13 cellular contexts compared by ENCODE assay signal in genomic region chr19:12786950-12787349, GRCh38. TPM values are rescaled to one million over a fixed set of nuclear protein-coding genes. Genes with fewer than 3 reads are reported as not detected.
A peak's percentile ranks its signal among the peaks of the same experiment; 100 is the strongest.
DNase-seq lines count a peak whose midpoint lies in the region; ATAC-seq, FAIRE-seq and TF ChIP-seq lines count a peak whose summit lies in the region.
"Had no signal": no experiment of that assay in that cellular context is flagged by ENCODE, and none has a peak within 500 bp of the region (broad histone marks: within the 10 kb centered on the region; RNA-seq: fewer than 3 reads in every experiment).

No MANE protein-coding gene starts in this region.

- ATAC-seq in A549 = no peak

- peak overlapping the region; percentile 65 for H3K9ac ChIP-seq in Karpas-422 (ENCODE audit: low read length)

- H3K4me2 ChIP-seq in A549 (peak overlapping the region; percentile 99; the same call in 2 of the 3 replicates), Karpas-422 (ENCODE audit: low read depth, low read length, poor library complexity, severe bottlenecking) (peak overlapping the region; percentile 46)

- TF ChIP-seq CTCF in A549 (IDR thresholded peaks at IDR 0.05) (no peak), osteocyte (IDR thresholded peaks at IDR 0.05) (no peak), glutamatergic neuron (IDR thresholded peaks at IDR 0.05; ENCODE audit: partially characterized antibody, unreplicated experiment) (no peak)

- H3K4me1 Mint-ChIP-seq in dendritic cell treated with granulocyte-macrophage colony-stimulating factor and Interleukin-4, amounts not matched to agents 40 ng/mL and 50 ng/mL, for 4 days (ENCODE audit: low read depth) = peaks cover 35% of the 10 kb centered on the region
- H3K4me1 Mint-ChIP-seq in osteocyte (ENCODE audit: unreplicated experiment) (peaks cover 38% of the 10 kb centered on the region), glutamatergic neuron (ENCODE audit: low read depth, unreplicated experiment) (peaks cover 19% of the 10 kb centered on the region)

- POLR2A ChIA-PET in A549 (lab: Yijun Ruan, JAX) = no interaction called here

- TF ChIP-seq EP300 in A549 (IDR thresholded peaks at IDR 0.05) = no peak

- no peak overlapping the region for H3K4me3 ChIP-seq in A549
- H3K4me3 ChIP-seq in Karpas-422 (ENCODE audit: low read length) = no peak overlapping the region

- no peaks in the 10 kb centered on the region for H4K20me1 ChIP-seq in Karpas-422 (ENCODE audit: insufficient read depth, low read depth, low read length)

- no peaks in the 10 kb centered on the region for H3K27me3 ChIP-seq in Karpas-422 (ENCODE audit: low read length)

- no peak for FAIRE-seq in A549 (lab: Jason Lieb, UNC)
- FAIRE-seq: GM18507 had no signal

- H3K4me3 Mint-ChIP-seq in dendritic cell treated with granulocyte-macrophage colony-stimulating factor and Interleukin-4, amounts not matched to agents 40 ng/mL and 50 ng/mL, for 4 days = peak overlapping the region; percentile 40
- no peak overlapping the region for H3K4me3 Mint-ChIP-seq in osteocyte (ENCODE audit: unreplicated experiment)
- no peak overlapping the region for H3K4me3 Mint-ChIP-seq in glutamatergic neuron (ENCODE audit: unreplicated experiment)
- H3K4me3 Mint-ChIP-seq: H9 had no signal

- H3K27me3 Mint-ChIP-seq in dendritic cell treated with granulocyte-macrophage colony-stimulating factor and Interleukin-4, amounts not matched to agents 40 ng/mL and 50 ng/mL, for 4 days = no peaks in the 10 kb centered on the region
- no peaks in the 10 kb centered on the region for H3K27me3 Mint-ChIP-seq in osteocyte (ENCODE audit: unreplicated experiment)
- peaks cover 10% of the 10 kb centered on the region for H3K27me3 Mint-ChIP-seq in glutamatergic neuron (ENCODE audit: unreplicated experiment)

- no peak for TF ChIP-seq RAD21 in A549 (conservative IDR thresholded peaks at IDR 0.05 in 1 of 2, IDR thresholded peaks at IDR 0.05 in 1 of 2)

- peaks cover 6% of the 10 kb centered on the region for H3K79me2 ChIP-seq in Karpas-422 (ENCODE audit: low read length)

- no peak overlapping the region for H2AFZ ChIP-seq in Karpas-422 (ENCODE audit: low read length)

- H3K27ac ChIP-seq in A549 (peak overlapping the region; percentile 96 to 99), Karpas-422 (ENCODE audit: low read length) (peak overlapping the region; percentile 74; the same call in 1 of the 2 replicates)

- DNase-seq in A549 (ENCODE audit: low read depth in 1 of 2, low spot score in 1 of 2) = no peak
- DNase-seq in Karpas-422 = no peak
- no peak for DNase-seq in osteocyte (ENCODE audit: extremely low spot score, unreplicated experiment)
- no peak for DNase-seq in LoVo (ENCODE audit: low spot score)
- DNase-seq in stimulated activated CD4-positive, alpha-beta T cell treated with anti-CD3 and anti-CD28 coated beads, Interleukin-12 subunit alpha, Interleukin-12 subunit beta, amount 100 ng/mL, for 4 hours = no peak
- DNase-seq in DMS 273 treated with DMSO at 0.1 percent for 48 hours (lab: John Stamatoyannopoulos, UW) = no peak
- DNase-seq in glutamatergic neuron = no peak
- DNase-seq: cortex of kidney; H9; NCI-H1417 treated with DMSO at 0.1 percent for 48 hours; stimulated activated naive CD4-positive, alpha-beta T cell treated with Interleukin-2 at 50 U/mL for 16 hours had no signal

- no peak for TF ChIP-seq POLR2A in A549 (IDR thresholded peaks at IDR 0.05; ENCODE audit: low read length)

- H3K9me3 ChIP-seq in A549 = no peaks in the 10 kb centered on the region
- H3K9me3 ChIP-seq in Karpas-422 (ENCODE audit: low read length) = no peaks in the 10 kb centered on the region

- CTCF ChIA-PET in A549 (lab: Yijun Ruan, JAX) = interaction anchor here (1.3 to 5.0 kb wide), 3 partner anchors 9 to 13 kb away, joined by 3 to 58 read pairs (median 17); no protein-coding TSS in a partner anchor

- 94% methylated on average over 3 of the region's 3 CpGs for WGBS in A549 (ENCODE audit: missing lambda C conversion rate)

- H3K4me1 ChIP-seq in A549 (peaks cover 74% of the 10 kb centered on the region), Karpas-422 (ENCODE audit: low read length) (peaks cover 76% of the 10 kb centered on the region)

- intact Hi-C loops in dendritic cell treated with granulocyte-macrophage colony-stimulating factor and Interleukin-4, amounts not matched to agents 40 ng/mL and 50 ng/mL, for 4 days (cut with micrococcal nuclease) = no loop called here

- H3K9me2 ChIP-seq in Karpas-422 (replicated peaks; ENCODE audit: insufficient read depth, low read length) = no peaks in the 10 kb centered on the region

- H3K9me3 Mint-ChIP-seq in dendritic cell treated with granulocyte-macrophage colony-stimulating factor and Interleukin-4, amounts not matched to agents 40 ng/mL and 50 ng/mL, for 4 days = no peaks in the 10 kb centered on the region
- H3K9me3 Mint-ChIP-seq in osteocyte (ENCODE audit: unreplicated experiment) = no peaks in the 10 kb centered on the region
- peaks cover 10% of the 10 kb centered on the region for H3K9me3 Mint-ChIP-seq in glutamatergic neuron (ENCODE audit: unreplicated experiment)
- H3K9me3 Mint-ChIP-seq: H9 had no signal

- peaks cover 27% of the 10 kb centered on the region for H3K36me3 Mint-ChIP-seq in dendritic cell treated with granulocyte-macrophage colony-stimulating factor and Interleukin-4, amounts not matched to agents 40 ng/mL and 50 ng/mL, for 4 days (ENCODE audit: low read depth)
- H3K36me3 Mint-ChIP-seq in osteocyte (ENCODE audit: unreplicated experiment) = no peaks in the 10 kb centered on the region
- no peaks in the 10 kb centered on the region for H3K36me3 Mint-ChIP-seq in glutamatergic neuron (ENCODE audit: unreplicated experiment)

- H3K27ac Mint-ChIP-seq in dendritic cell treated with granulocyte-macrophage colony-stimulating factor and Interleukin-4, amounts not matched to agents 40 ng/mL and 50 ng/mL, for 4 days = no peak overlapping the region
- peak overlapping the region; percentile 85 for H3K27ac Mint-ChIP-seq in osteocyte (ENCODE audit: unreplicated experiment)
- H3K27ac Mint-ChIP-seq in glutamatergic neuron (ENCODE audit: unreplicated experiment) = no peak overlapping the region
- H3K27ac Mint-ChIP-seq: H9 had no signal

- H3K36me3 ChIP-seq in Karpas-422 (ENCODE audit: insufficient read depth, low read length) = no peaks in the 10 kb centered on the region

TF ChIP-seq in A549, 52 proteins besides CTCF, POLR2A, EP300 and RAD21:
- TF ChIP-seq HOXB5 (CRISPR knock-in tag; IDR thresholded peaks at IDR 0.05) (no peak), NR3C1 (IDR thresholded peaks at IDR 0.05) (no peak)

RNA-seq across cellular contexts. Expression of gene JUNB, which starts 4.3 kb away (rescaled TPM):
- polyA plus RNA-seq in A549 (2011; rRNA removed) = 72.5 and 94.7 TPM in 2 replicates
- 165 and 253 TPM in 2 replicates for polyA plus RNA-seq in A549 (2012; cell fraction: cytosol; rRNA removed)
- 411 and 478 TPM in 2 replicates for polyA plus RNA-seq in A549 (2012; cell fraction: nucleus; rRNA removed)
- 47.2 to 57.7 TPM (median 55.6 TPM) in 3 replicates for polyA plus RNA-seq in A549 (2017; fragmentation: RNase III; extraction: RNeasy Plus Mini Kit Qiagen cat#74134 plus additional on column Dnase treatment)
- 30.8 and 31.4 TPM in 2 replicates for polyA minus RNA-seq in A549 (2011; rRNA and poly(A)+ RNA removed)
- 60.0 and 156 TPM in 2 replicates for total RNA-seq in Karpas-422 (2014; rRNA removed; shearing (Covaris generic); ENCODE audit: low replicate concordance)
- total RNA-seq in osteocyte = 141 and 158 TPM in 2 replicates
- total RNA-seq in glutamatergic neuron (ENCODE audit: unreplicated experiment) = 24.9 TPM

RNA-seq across cellular contexts. Expression of gene HOOK2, which starts 11.6 kb away (rescaled TPM):
- polyA plus RNA-seq in A549 (2011; rRNA removed) (8.3 and 10.1 TPM in 2 replicates), A549 (2017; fragmentation: RNase III; extraction: RNeasy Plus Mini Kit Qiagen cat#74134 plus additional on column Dnase treatment) (18.5 to 24.6 TPM (median 21.5 TPM) in 3 replicates)
- polyA plus RNA-seq in A549 (2012; cell fraction: cytosol; rRNA removed) = 13.8 TPM in 2 replicates
- polyA plus RNA-seq in A549 (2012; cell fraction: nucleus; rRNA removed) = 40.4 and 46.5 TPM in 2 replicates
- polyA minus RNA-seq in A549 (2011; rRNA and poly(A)+ RNA removed) = 5.5 and 9.8 TPM in 2 replicates
- 7.6 and 21.2 TPM in 2 replicates for total RNA-seq in Karpas-422 (2014; rRNA removed; shearing (Covaris generic); ENCODE audit: low replicate concordance)
- total RNA-seq in osteocyte (24.6 and 26.8 TPM in 2 replicates), glutamatergic neuron (ENCODE audit: unreplicated experiment) (40.1 TPM)

RNA-seq across cellular contexts. Expression of gene PRDX2, which starts 14.7 kb away (rescaled TPM):
- polyA plus RNA-seq in A549 (2011; rRNA removed) (0.48 and 0.57 TPM in 2 replicates), A549 (2017; fragmentation: RNase III; extraction: RNeasy Plus Mini Kit Qiagen cat#74134 plus additional on column Dnase treatment) (0.49 to 0.91 TPM (median 0.84 TPM) in 3 replicates)
- 1.1 and 1.3 TPM in 2 replicates for polyA plus RNA-seq in A549 (2012; cell fraction: cytosol; rRNA removed)
- 1.3 and 1.5 TPM in 2 replicates for polyA plus RNA-seq in A549 (2012; cell fraction: nucleus; rRNA removed)
- polyA minus RNA-seq in A549 (2011; rRNA and poly(A)+ RNA removed) = 0.49 and 0.95 TPM in 2 replicates
- 372 and 566 TPM in 2 replicates for total RNA-seq in Karpas-422 (2014; rRNA removed; shearing (Covaris generic); ENCODE audit: low replicate concordance)
- total RNA-seq in osteocyte (235 TPM in 2 replicates), glutamatergic neuron (ENCODE audit: unreplicated experiment) (671 TPM)

RNA-seq across cellular contexts. Expression of gene THSD8, which starts 14.9 kb away (rescaled TPM):
- 4.9 and 10.7 TPM in 2 replicates for polyA plus RNA-seq in A549 (2011; rRNA removed)
- not detected in 2 replicates for polyA plus RNA-seq in A549 (2012; cell fraction: cytosol; rRNA removed)
- polyA plus RNA-seq in A549 (2012; cell fraction: nucleus; rRNA removed) = 1.6 TPM in 1 of 2 replicates, not detected in the other
- polyA plus RNA-seq in A549 (2017; fragmentation: RNase III; extraction: RNeasy Plus Mini Kit Qiagen cat#74134 plus additional on column Dnase treatment) = not detected in 3 replicates
- 8.4 and 11.0 TPM in 2 replicates for polyA minus RNA-seq in A549 (2011; rRNA and poly(A)+ RNA removed)
- 9.0 TPM in 1 of 2 replicates, not detected in the other for total RNA-seq in Karpas-422 (2014; rRNA removed; shearing (Covaris generic); ENCODE audit: low replicate concordance)
- 8.2 and 8.4 TPM in 2 replicates for total RNA-seq in osteocyte
- total RNA-seq in glutamatergic neuron (ENCODE audit: unreplicated experiment) = 14.4 TPM

RNA-seq across cellular contexts. Expression of gene RNASEH2A, which starts 19.4 kb away (rescaled TPM):
- 27.2 and 37.2 TPM in 2 replicates for polyA plus RNA-seq in A549 (2011; rRNA removed)
- polyA plus RNA-seq in A549 (2012; cell fraction: cytosol; rRNA removed) = 64.6 and 74.8 TPM in 2 replicates
- polyA plus RNA-seq in A549 (2012; cell fraction: nucleus; rRNA removed) = 59.6 and 69.3 TPM in 2 replicates
- 40.7 to 45.5 TPM (median 41.7 TPM) in 3 replicates for polyA plus RNA-seq in A549 (2017; fragmentation: RNase III; extraction: RNeasy Plus Mini Kit Qiagen cat#74134 plus additional on column Dnase treatment)
- polyA minus RNA-seq in A549 (2011; rRNA and poly(A)+ RNA removed) = 47.2 and 53.1 TPM in 2 replicates
- total RNA-seq in Karpas-422 (2014; rRNA removed; shearing (Covaris generic); ENCODE audit: low replicate concordance) = 37.8 and 48.4 TPM in 2 replicates
- total RNA-seq in osteocyte = 7.6 and 10.0 TPM in 2 replicates
- total RNA-seq in glutamatergic neuron (ENCODE audit: unreplicated experiment) = 16.7 TPM
